Comparison of ENCODE assay signal across 17 cellular contexts in genomic region chr22:46830841-46831240, GRCh38.
A peak's percentile ranks its signal among the peaks of the same experiment; 100 is the strongest.
DNase-seq lines count a peak whose midpoint lies in the region; ATAC-seq and TF ChIP-seq lines count a peak whose summit lies in the region.
"Had no signal": no experiment of that assay in that cellular context is flagged by ENCODE, and none has a peak within 500 bp of the region (broad histone marks: within the 10 kb centered on the region; RNA-seq: fewer than 3 reads in every experiment).

No MANE protein-coding gene starts in this region.

- no peak overlapping the region for H3K27ac ChIP-seq in naive thymus-derived CD4-positive, alpha-beta T cell (ENCODE audit: low read depth, low read length)
- H3K27ac ChIP-seq: cardiac muscle cell had no signal

- H3K4me3 ChIP-seq in naive thymus-derived CD4-positive, alpha-beta T cell (ENCODE audit: low read length), result no peak overlapping the region
- H3K4me3 ChIP-seq: cardiac muscle cell, HAP-1, heart right ventricle had no signal

- peaks cover 0 to 42% (median 0%) of the 10 kb centered on the region in 3 experiments for H3K36me3 ChIP-seq in naive thymus-derived CD4-positive, alpha-beta T cell (ENCODE audit: control insufficient read depth in 2 of 3, insufficient read depth in 3 of 3, low read length in 3 of 3)
- H3K36me3 ChIP-seq: cardiac muscle cell, HAP-1 had no signal

- H3K4me1 Mint-ChIP-seq in chondrocyte (ENCODE audit: low read depth), result peaks cover 40% of the 10 kb centered on the region
- peaks cover 34% of the 10 kb centered on the region for H3K4me1 Mint-ChIP-seq in nephron progenitor cell
- H3K4me1 Mint-ChIP-seq in naive thymus-derived CD4-positive, alpha-beta T cell, result peaks cover 3 to 45% (median 25%) of the 10 kb centered on the region in 7 donors

- H3K27me3 Mint-ChIP-seq in chondrocyte (ENCODE audit: low read depth) (no peaks in the 10 kb centered on the region), nephron progenitor cell (ENCODE audit: low read depth, poor library complexity) (peaks cover 3% of the 10 kb centered on the region)
- no peaks in the 10 kb centered on the region for H3K27me3 Mint-ChIP-seq in naive thymus-derived CD4-positive, alpha-beta T cell
- H3K27me3 Mint-ChIP-seq: activated CD8-positive, alpha-beta T cell treated with anti-CD3 and anti-CD28 coated beads for 36 hours; naive B cell; stimulated activated naive CD8-positive, alpha-beta T cell treated with anti-CD3 and anti-CD28 coated beads, Interleukin-15, Interleukin-2, amounts not matched to agents 100 ng/mL and 50 ng/mL, for 24 hours had no signal

- CTCF ChIA-PET in naive thymus-derived CD4-positive, alpha-beta T cell (lab: Charles Lee), result no interaction called here

- H3K4me3 Mint-ChIP-seq in chondrocyte (ENCODE audit: unreplicated experiment) (no peak overlapping the region), nephron progenitor cell (no peak overlapping the region)
- no peak overlapping the region for H3K4me3 Mint-ChIP-seq in naive thymus-derived CD4-positive, alpha-beta T cell
- H3K4me3 Mint-ChIP-seq: activated CD8-positive, alpha-beta T cell treated with anti-CD3 and anti-CD28 coated beads for 36 hours; stimulated activated naive CD8-positive, alpha-beta T cell treated with anti-CD3 and anti-CD28 coated beads, Interleukin-15, Interleukin-2, amounts not matched to agents 100 ng/mL and 50 ng/mL, for 24 hours had no signal

- H3K9me3 ChIP-seq in naive thymus-derived CD4-positive, alpha-beta T cell (ENCODE audit: control insufficient read depth in 2 of 3, low read length in 3 of 3), result peaks cover 0 to 6% (median 2%) of the 10 kb centered on the region in 3 experiments

- peak overlapping the region; percentile 95 for H3K27ac Mint-ChIP-seq in chondrocyte (ENCODE audit: unreplicated experiment)
- H3K27ac Mint-ChIP-seq in nephron progenitor cell, result peak overlapping the region; percentile 84
- H3K27ac Mint-ChIP-seq in naive thymus-derived CD4-positive, alpha-beta T cell, result peak overlapping the region in 1 of 9 donors; percentile 13
- H3K27ac Mint-ChIP-seq: activated CD8-positive, alpha-beta T cell treated with anti-CD3 and anti-CD28 coated beads for 36 hours; stimulated activated naive CD8-positive, alpha-beta T cell treated with anti-CD3 and anti-CD28 coated beads, Interleukin-15, Interleukin-2, amounts not matched to agents 100 ng/mL and 50 ng/mL, for 24 hours had no signal

- DNase-seq in A172 (ENCODE audit: low spot score) (peak; percentile 32), LHCN-M2 (ENCODE audit: low read depth) (peak; percentile 32), chondrocyte (ENCODE audit: low spot score) (no peak), nephron progenitor cell (no peak), anterior cingulate cortex (lab: John Stamatoyannopoulos, UW) (no peak), mesenteric fat pad (ENCODE audit: low spot score) (no peak)
- no peak for DNase-seq in naive thymus-derived CD4-positive, alpha-beta T cell
- DNase-seq: activated CD8-positive, alpha-beta T cell treated with anti-CD3 and anti-CD28 coated beads for 36 hours; activated effector memory CD4-positive, alpha-beta T cell treated with anti-CD3 and anti-CD28 coated beads, Interleukin-2, amount 50 U/mL, for 16 hours; naive B cell; NCI-H187 treated with DMSO at 0.1 percent for 48 hours; NCI-H526 had no signal

- intact Hi-C loops in naive thymus-derived CD4-positive, alpha-beta T cell (cut with micrococcal nuclease), result no loop called here

- H3K4me1 ChIP-seq in naive thymus-derived CD4-positive, alpha-beta T cell (ENCODE audit: control insufficient read depth in 2 of 2, insufficient read depth in 2 of 2, low read length in 2 of 2), result no peaks in the 10 kb centered on the region

- POLR2A ChIA-PET in naive thymus-derived CD4-positive, alpha-beta T cell (lab: Charles Lee), result no interaction called here

- H3K9me3 Mint-ChIP-seq in chondrocyte (ENCODE audit: low read depth) (peaks cover 13% of the 10 kb centered on the region), nephron progenitor cell (peaks cover 26% of the 10 kb centered on the region)
- peaks cover 7 to 19% (median 15%) of the 10 kb centered on the region in 11 donors for H3K9me3 Mint-ChIP-seq in naive thymus-derived CD4-positive, alpha-beta T cell

- H3K36me3 Mint-ChIP-seq in chondrocyte (ENCODE audit: low read depth), result peaks cover 13% of the 10 kb centered on the region
- peaks cover 78% of the 10 kb centered on the region for H3K36me3 Mint-ChIP-seq in nephron progenitor cell (ENCODE audit: low read depth)
- peaks cover 26 to 82% (median 60%) of the 10 kb centered on the region in 5 donors for H3K36me3 Mint-ChIP-seq in naive thymus-derived CD4-positive, alpha-beta T cell

- no peak for ATAC-seq in GM18520 (IDR thresholded peaks at IDR 0.05; ENCODE audit: unreplicated experiment)
- ATAC-seq in naive thymus-derived CD4-positive, alpha-beta T cell, result no peak
- ATAC-seq: activated CD8-positive, alpha-beta T cell treated with anti-CD3 and anti-CD28 coated beads for 36 hours had no signal

- no peaks in the 10 kb centered on the region for H3K27me3 ChIP-seq in naive thymus-derived CD4-positive, alpha-beta T cell (ENCODE audit: control insufficient read depth in 2 of 2, insufficient read depth in 2 of 2, low read length in 2 of 2)
- H3K27me3 ChIP-seq: cardiac muscle cell, heart right ventricle had no signal

- TF ChIP-seq CTCF in chondrocyte (IDR thresholded peaks at IDR 0.05) (no peak), nephron progenitor cell (IDR thresholded peaks at IDR 0.05) (no peak)

Comparison
In these comparisons a context has a peak if more than half of its experiments do, and no peak if none do; other contexts are left out.
1. DNase-seq: peak in A172 (single experiment) and LHCN-M2 (single experiment); none in chondrocyte (single experiment), nephron progenitor cell (single experiment), naive thymus-derived CD4-positive, alpha-beta T cell (0 of 9), anterior cingulate cortex (0 of 58) and mesenteric fat pad (single experiment).